ENCODE assay signal across 8 cellular contexts in genomic region chr11:450809-451451, GRCh38. TPM values are rescaled to one million over a fixed set of nuclear protein-coding genes. Genes with fewer than 3 reads are reported as not detected.
DNase-seq lines count a peak whose midpoint lies in the region; ATAC-seq and TF ChIP-seq lines count a peak whose summit lies in the region.

No MANE protein-coding gene starts in this region.

- peaks cover 18% of the 10 kb centered on the region for H3K36me3 Mint-ChIP-seq in activated T-helper 2 cell treated with anti-CD3 and anti-CD28 coated beads, Interferon-gamma antibody, Interleukin-2, Interleukin-4, amounts not matched to agents 10 μg/mL and 5 μg/mL and 100 μg/mL, durations not matched to agents 14 hours and 24 hours and 36 hours (ENCODE audit: low read depth)

- peaks cover 12% of the 10 kb centered on the region for H3K4me1 Mint-ChIP-seq in activated T-helper 2 cell treated with anti-CD3 and anti-CD28 coated beads, Interferon-gamma antibody, Interleukin-2, Interleukin-4, amounts not matched to agents 10 μg/mL and 5 μg/mL and 100 μg/mL, durations not matched to agents 14 hours and 24 hours and 36 hours (ENCODE audit: low read depth)
- peaks cover 54% of the 10 kb centered on the region for H3K4me1 Mint-ChIP-seq in stimulated activated naive CD8-positive, alpha-beta T cell treated with anti-CD3 and anti-CD28 coated beads, Interleukin-15, amount 100 ng/mL, for 72 hours

- H3K27me3 Mint-ChIP-seq in activated T-helper 2 cell treated with anti-CD3 and anti-CD28 coated beads, Interferon-gamma antibody, Interleukin-2, Interleukin-4, amounts not matched to agents 10 μg/mL and 5 μg/mL and 100 μg/mL, durations not matched to agents 14 hours and 24 hours and 36 hours (ENCODE audit: low read depth) = no peaks in the 10 kb centered on the region
- no peaks in the 10 kb centered on the region for H3K27me3 Mint-ChIP-seq in stimulated activated naive CD8-positive, alpha-beta T cell treated with anti-CD3 and anti-CD28 coated beads, Interleukin-15, amount 100 ng/mL, for 72 hours

- peak overlapping the region; percentile 54 for H3K4me2 ChIP-seq in neural cell (ENCODE audit: low read length)

- peak overlapping the region; percentile 83 for H3K9ac ChIP-seq in neural cell (ENCODE audit: low read length)

- H3K4me3 Mint-ChIP-seq in activated T-helper 2 cell treated with anti-CD3 and anti-CD28 coated beads, Interferon-gamma antibody, Interleukin-2, Interleukin-4, amounts not matched to agents 10 μg/mL and 5 μg/mL and 100 μg/mL, durations not matched to agents 14 hours and 24 hours and 36 hours (ENCODE audit: low read depth) = peak overlapping the region; percentile 96
- peak overlapping the region; percentile 92 to 95 for H3K4me3 Mint-ChIP-seq in stimulated activated naive CD8-positive, alpha-beta T cell treated with anti-CD3 and anti-CD28 coated beads, Interleukin-15, amount 100 ng/mL, for 72 hours

- peak; percentile 84 for DNase-seq in GM12865 (ENCODE audit: low read depth)
- DNase-seq in HPDE6-E6E7 (ENCODE audit: extremely low spot score) = peak; percentile 54
- DNase-seq in Panc1 (ENCODE audit: low read depth, low spot score) = no peak
- peak; percentile 72 for DNase-seq in activated T-helper 2 cell treated with anti-CD3 and anti-CD28 coated beads, Interferon-gamma antibody, Interleukin-2, Interleukin-4, amounts not matched to agents 10 μg/mL and 5 μg/mL and 100 μg/mL, durations not matched to agents 14 hours and 24 hours and 36 hours (ENCODE audit: low spot score)
- DNase-seq in fibroblast of peridontal ligament (ENCODE audit: extremely low read depth) = peak; percentile 50
- DNase-seq in stimulated activated naive CD8-positive, alpha-beta T cell treated with anti-CD3 and anti-CD28 coated beads, Interleukin-15, amount 100 ng/mL, for 72 hours = peak; percentile 66 to 73

- H3K27me3 ChIP-seq in Panc1 (ENCODE audit: control insufficient read depth, insufficient read depth, low read length) = no peaks in the 10 kb centered on the region
- no peaks in the 10 kb centered on the region for H3K27me3 ChIP-seq in neural cell (ENCODE audit: insufficient read depth, low read depth, low read length)

- ATAC-seq in Panc1 (peak; percentile 6), HG03342 (IDR thresholded peaks at IDR 0.05; ENCODE audit: unreplicated experiment) (no peak)
- ATAC-seq in stimulated activated naive CD8-positive, alpha-beta T cell treated with anti-CD3 and anti-CD28 coated beads, Interleukin-15, amount 100 ng/mL, for 72 hours = peak; percentile 29

- CTCF ChIA-PET in Panc1 (lab: Charles Lee) = interaction anchor here (0.6 kb wide), 1 partner anchor 44 kb away, joined by 3 read pairs; no protein-coding TSS in a partner anchor

- no peak overlapping the region for H2AFZ ChIP-seq in neural cell (ENCODE audit: low read depth, low read length)

- no peaks in the 10 kb centered on the region for H3K9me3 ChIP-seq in Panc1 (ENCODE audit: control insufficient read depth, insufficient read depth, low read depth, low read length)
- no peaks in the 10 kb centered on the region for H3K9me3 ChIP-seq in neural cell (ENCODE audit: low read length)

- peak; percentile 30 for TF ChIP-seq CTCF in GM12865 (IDR thresholded peaks at IDR 0.05; ENCODE audit: insufficient read depth, low read depth, low read length, missing control alignments)
- TF ChIP-seq CTCF in Panc1 (IDR thresholded peaks at IDR 0.05) = no peak; the same call in 1 of the 2 replicates
- peak; percentile 64 for TF ChIP-seq CTCF in neural cell (IDR thresholded peaks at IDR 0.05; ENCODE audit: poor library complexity, severe bottlenecking)

- H3K4me3 ChIP-seq in GM12865 (ENCODE audit: low read depth, low read length) = peak overlapping the region; percentile 59
- peak overlapping the region; percentile 82 for H3K4me3 ChIP-seq in Panc1 (ENCODE audit: low read depth in 2 of 2, low read length in 2 of 2)
- H3K4me3 ChIP-seq in neural cell (ENCODE audit: low read length) = peak overlapping the region; percentile 96

- H3K36me3 ChIP-seq in Panc1 (ENCODE audit: control insufficient read depth, insufficient read depth, low read length) (peaks cover 5% of the 10 kb centered on the region; the same call in 1 of the 2 replicates), neural cell (ENCODE audit: insufficient read depth, low read length) (no peaks in the 10 kb centered on the region)

- H3F3A ChIP-seq in neural cell (ENCODE audit: insufficient read depth, low read length, poor library complexity, severe bottlenecking) = no peaks in the 10 kb centered on the region

- intact Hi-C loops in Panc1 (cut with micrococcal nuclease; ENCODE audit: unreplicated experiment) = loop anchor here (5.0 kb wide), 1 partner anchor 66 kb away; no protein-coding TSS in a partner anchor
- intact Hi-C loops in activated T-helper 2 cell treated with anti-CD3 and anti-CD28 coated beads, Interferon-gamma antibody, Interleukin-2, Interleukin-4, amounts not matched to agents 10 μg/mL and 5 μg/mL and 100 μg/mL, durations not matched to agents 14 hours and 24 hours and 36 hours (cut with micrococcal nuclease) = loop anchor here (1.0 kb wide), 1 partner anchor 67 kb away; no protein-coding TSS in a partner anchor

- H3K9me2 ChIP-seq in neural cell (ENCODE audit: insufficient read depth, low read length) = no peaks in the 10 kb centered on the region

- peak overlapping the region; percentile 92 for H3K27ac Mint-ChIP-seq in activated T-helper 2 cell treated with anti-CD3 and anti-CD28 coated beads, Interferon-gamma antibody, Interleukin-2, Interleukin-4, amounts not matched to agents 10 μg/mL and 5 μg/mL and 100 μg/mL, durations not matched to agents 14 hours and 24 hours and 36 hours
- H3K27ac Mint-ChIP-seq in stimulated activated naive CD8-positive, alpha-beta T cell treated with anti-CD3 and anti-CD28 coated beads, Interleukin-15, amount 100 ng/mL, for 72 hours = peak overlapping the region; percentile 22 to 93

- POLR2A ChIA-PET in Panc1 (lab: Charles Lee) = no interaction called here

- in situ Hi-C loops in Panc1 (cut with HindIII; ENCODE audit: low pct_unique_long_range_greater_than_20kb, low sequenced_read_pairs) = no loop called here

- peak; percentile 74 for TF ChIP-seq RAD21 in neural cell (conservative IDR thresholded peaks at IDR 0.05)

- H3K27ac ChIP-seq in Panc1 (ENCODE audit: low read length) = peak overlapping the region; percentile 72
- H3K27ac ChIP-seq in neural cell (ENCODE audit: low read length) = peak overlapping the region; percentile 47

- no peak for TF ChIP-seq EP300 in neural cell (conservative IDR thresholded peaks at IDR 0.05; ENCODE audit: poor library complexity, severe bottlenecking)

- H3K79me2 ChIP-seq in neural cell (replicated peaks; ENCODE audit: insufficient read depth, low read length) = peaks cover 7% of the 10 kb centered on the region

- TSS peak; percentile 61 for BruUV-seq in Panc1 (replicated peaks; lab: Mats Ljungman, UMichigan)

- no peaks in the 10 kb centered on the region for H3K9me3 Mint-ChIP-seq in activated T-helper 2 cell treated with anti-CD3 and anti-CD28 coated beads, Interferon-gamma antibody, Interleukin-2, Interleukin-4, amounts not matched to agents 10 μg/mL and 5 μg/mL and 100 μg/mL, durations not matched to agents 14 hours and 24 hours and 36 hours
- H3K9me3 Mint-ChIP-seq in stimulated activated naive CD8-positive, alpha-beta T cell treated with anti-CD3 and anti-CD28 coated beads, Interleukin-15, amount 100 ng/mL, for 72 hours = no peaks in the 10 kb centered on the region

- peaks cover 2% of the 10 kb centered on the region for H4K20me1 ChIP-seq in neural cell (ENCODE audit: insufficient read depth)

- H3K4me1 ChIP-seq in Panc1 (ENCODE audit: control insufficient read depth, insufficient read depth, low read length) = peaks cover 31% of the 10 kb centered on the region

TF ChIP-seq in neural cell, 6 proteins besides CTCF, POLR2A, EP300 and RAD21 (continues in another document):
- TF ChIP-seq SMC3 (conservative IDR thresholded peaks at IDR 0.05; ENCODE audit: poor library complexity) (peak; percentile 61), POLR2AphosphoS5 (IDR thresholded peaks at IDR 0.05) (peak; percentile 53), EZH2 (IDR thresholded peaks at IDR 0.05; ENCODE audit: borderline replicate concordance, insufficient read depth, low read length, poor library complexity, severe bottlenecking) (no peak), MXI1 (conservative IDR thresholded peaks at IDR 0.05; ENCODE audit: poor library complexity, severe bottlenecking) (peak; percentile 75)

RNA-seq across cellular contexts. Expression of gene PTDSS2, which starts 0.9 kb away (rescaled TPM):
- 103 TPM for total RNA-seq in Panc1 (2021; ENCODE audit: unreplicated experiment)
- polyA plus RNA-seq in Panc1 (2012; ENCODE audit: insufficient read length) = 165 TPM
- 32.1 and 34.4 TPM in 2 replicates for total RNA-seq in activated T-helper 2 cell treated with anti-CD3 and anti-CD28 coated beads, Interferon-gamma antibody, Interleukin-2, Interleukin-4, amounts not matched to agents 10 μg/mL and 5 μg/mL and 100 μg/mL, durations not matched to agents 14 hours and 24 hours and 36 hours
- polyA plus RNA-seq in neural cell = 39.1 and 54.3 TPM in 2 replicates
- polyA minus RNA-seq in neural cell = 27.1 and 28.7 TPM in 2 replicates

RNA-seq across cellular contexts. Expression of gene ANO9, which starts 9.1 kb away (rescaled TPM):
- 61.4 TPM for total RNA-seq in Panc1 (2021; ENCODE audit: unreplicated experiment)
- 56.7 TPM for polyA plus RNA-seq in Panc1 (2012; ENCODE audit: insufficient read length)
- 35.4 and 36.9 TPM in 2 replicates for total RNA-seq in activated T-helper 2 cell treated with anti-CD3 and anti-CD28 coated beads, Interferon-gamma antibody, Interleukin-2, Interleukin-4, amounts not matched to agents 10 μg/mL and 5 μg/mL and 100 μg/mL, durations not matched to agents 14 hours and 24 hours and 36 hours
- polyA plus RNA-seq in neural cell = not detected in 2 replicates
- polyA minus RNA-seq in neural cell = not detected in 2 replicates

RNA-seq across cellular contexts. Expression of gene SIGIRR, which starts 36.1 kb away (rescaled TPM):
- total RNA-seq in Panc1 (2021; ENCODE audit: unreplicated experiment) = 183 TPM
- 313 TPM for polyA plus RNA-seq in Panc1 (2012; ENCODE audit: insufficient read length)
- 41.5 and 53.4 TPM in 2 replicates for total RNA-seq in activated T-helper 2 cell treated with anti-CD3 and anti-CD28 coated beads, Interferon-gamma antibody, Interleukin-2, Interleukin-4, amounts not matched to agents 10 μg/mL and 5 μg/mL and 100 μg/mL, durations not matched to agents 14 hours and 24 hours and 36 hours
- polyA plus RNA-seq in neural cell = 1.6 and 5.6 TPM in 2 replicates
- 0.97 TPM in 1 of 2 replicates, not detected in the other for polyA minus RNA-seq in neural cell

RNA-seq across cellular contexts. Expression of gene RNH1, which starts 56.1 kb away (rescaled TPM):
- total RNA-seq in Panc1 (2021; ENCODE audit: unreplicated experiment) = 345 TPM
- polyA plus RNA-seq in Panc1 (2012; ENCODE audit: insufficient read length) = 671 TPM
- 126 and 127 TPM in 2 replicates for total RNA-seq in activated T-helper 2 cell treated with anti-CD3 and anti-CD28 coated beads, Interferon-gamma antibody, Interleukin-2, Interleukin-4, amounts not matched to agents 10 μg/mL and 5 μg/mL and 100 μg/mL, durations not matched to agents 14 hours and 24 hours and 36 hours
- polyA plus RNA-seq in neural cell = 71.8 and 82.4 TPM in 2 replicates
- polyA minus RNA-seq in neural cell = 49.7 and 58.4 TPM in 2 replicates

RNA-seq across cellular contexts. Expression of gene PKP3, which starts 56.9 kb away (rescaled TPM):
- 36.8 TPM for total RNA-seq in Panc1 (2021; ENCODE audit: unreplicated experiment)
- polyA plus RNA-seq in Panc1 (2012; ENCODE audit: insufficient read length) = 38.8 TPM
- not detected in 2 replicates for total RNA-seq in activated T-helper 2 cell treated with anti-CD3 and anti-CD28 coated beads, Interferon-gamma antibody, Interleukin-2, Interleukin-4, amounts not matched to agents 10 μg/mL and 5 μg/mL and 100 μg/mL, durations not matched to agents 14 hours and 24 hours and 36 hours
- polyA plus RNA-seq in neural cell = not detected in 2 replicates
- polyA minus RNA-seq in neural cell = not detected in 2 replicates
